ENCODE assay signal across 10 cellular contexts in the genomic region with DNA sequence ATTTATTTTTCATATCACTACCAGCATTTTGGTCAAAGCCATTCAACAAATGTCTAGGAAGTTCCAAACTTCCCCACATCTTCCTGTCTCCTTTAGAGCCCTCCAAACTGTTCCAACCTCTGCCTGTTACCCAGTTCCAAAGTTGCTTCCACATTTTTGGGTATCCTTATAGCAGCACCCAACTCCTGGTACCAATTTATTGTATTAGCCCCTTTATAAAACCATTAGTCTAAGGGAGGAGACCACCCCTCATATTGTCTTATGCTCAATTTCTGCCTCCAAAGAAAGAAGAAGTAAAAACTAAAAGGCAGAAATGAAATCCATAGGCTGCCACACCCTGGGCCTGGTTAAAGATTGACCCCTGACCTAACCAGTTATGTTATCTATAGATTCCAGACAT. TPM values are rescaled to one million over a fixed set of nuclear protein-coding genes. Genes with fewer than 3 reads are reported as not detected.
"Had no signal": no experiment of that assay in that cellular context is flagged by ENCODE, and none has a peak within 500 bp of the region (broad histone marks: within the 10 kb centered on the region; RNA-seq: fewer than 3 reads in every experiment).

No MANE protein-coding gene starts in this region.

RNA-seq across cellular contexts. Expression of a gene that starts 18.1 kb away (rescaled TPM):
- total RNA-seq: OCI-LY7, PC-9, Right ventricle myocardium inferior, SJCRH30 had no signal

RNA-seq across cellular contexts. Expression of a gene that starts 27.2 kb away (rescaled TPM):
- total RNA-seq: PC-3, PC-9, Peyer's patch, Right ventricle myocardium inferior, Right ventricle myocardium superior, RPMI7951, SJCRH30, SJSA1, T-cell had no signal
